ENCODE assay signal across 17 cellular contexts in the genomic region with DNA sequence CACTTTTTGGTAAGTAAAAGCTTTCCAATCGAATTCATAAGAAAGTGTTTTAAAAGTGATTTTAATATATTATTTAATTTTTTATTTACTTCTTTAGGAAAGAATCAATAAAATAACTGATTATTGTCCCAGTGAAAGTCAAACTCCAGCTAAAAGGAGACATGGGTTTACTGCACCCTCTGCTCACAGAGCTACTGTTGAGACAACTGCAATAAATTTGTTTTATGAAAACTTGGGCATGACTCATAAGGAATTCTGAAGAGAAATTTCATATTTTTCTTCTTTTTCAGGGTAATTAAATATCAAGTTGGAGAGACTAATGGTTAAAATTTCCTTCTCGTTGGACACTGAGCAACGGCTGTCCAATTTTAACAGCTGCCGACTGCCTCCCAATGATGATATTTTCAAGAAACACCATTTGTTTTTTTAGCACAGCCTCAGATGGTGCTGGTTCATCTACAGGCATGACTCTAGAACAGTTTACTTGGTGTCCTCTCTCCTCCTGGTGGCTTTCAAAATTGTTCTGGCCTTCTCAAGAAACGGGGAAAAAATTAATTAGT.
"Had no signal": no experiment of that assay in that cellular context is flagged by ENCODE, and none has a peak within 500 bp of the region (broad histone marks: within the 10 kb centered on the region; RNA-seq: fewer than 3 reads in every experiment).

No MANE protein-coding gene starts in this region.

- H3K36me3 Mint-ChIP-seq: activated naive CD4-positive, alpha-beta T cell treated with anti-CD3 and anti-CD28 coated beads, Interleukin-2, amount 10 ng/mL, durations not matched to agents 7 days and 5 days; stimulated activated effector memory CD8-positive, alpha-beta T cell treated with anti-CD3 and anti-CD28 coated beads, Interleukin-12 subunit alpha, Interleukin-12 subunit beta, amount 100 ng/mL, for 72 hours had no signal

- H3K9me3 ChIP-seq: adrenal gland, mucosa of descending colon, ovary, tibial artery, vagina had no signal

- H3K4me3 Mint-ChIP-seq: activated CD4-positive, alpha-beta T cell treated with anti-CD3 and anti-CD28 coated beads, Interleukin-2, amount 10 ng/mL, durations not matched to agents 24 days and 14 days; activated naive CD4-positive, alpha-beta T cell treated with anti-CD3 and anti-CD28 coated beads, Interleukin-2, amount 10 ng/mL, durations not matched to agents 7 days and 5 days; nephron progenitor cell; stimulated activated effector memory CD8-positive, alpha-beta T cell treated with anti-CD3 and anti-CD28 coated beads, Interleukin-12 subunit alpha, Interleukin-12 subunit beta, amount 100 ng/mL, for 72 hours had no signal

- DNase-seq: activated CD4-positive, alpha-beta T cell treated with anti-CD3 and anti-CD28 coated beads, Interleukin-2, amount 10 ng/mL, durations not matched to agents 24 days and 14 days; activated naive CD4-positive, alpha-beta T cell treated with anti-CD3 and anti-CD28 coated beads, Interleukin-2, amount 10 ng/mL, durations not matched to agents 7 days and 5 days; adrenal gland; central memory CD4-positive, alpha-beta T cell; cortex of kidney; effector memory CD4-positive, alpha-beta T cell; islet precursor cell; mammary epithelial cell; ovary; T1000; tibial artery had no signal

- H3K27ac ChIP-seq: adrenal gland, ovary, tibial artery, vagina had no signal

- H3K27me3 Mint-ChIP-seq: activated naive CD4-positive, alpha-beta T cell treated with anti-CD3 and anti-CD28 coated beads, Interleukin-2, amount 10 ng/mL, durations not matched to agents 7 days and 5 days had no signal

- H3K4me2 ChIP-seq: smooth muscle cell had no signal

- H3K27ac Mint-ChIP-seq: activated CD4-positive, alpha-beta T cell treated with anti-CD3 and anti-CD28 coated beads, Interleukin-2, amount 10 ng/mL, durations not matched to agents 24 days and 14 days; activated naive CD4-positive, alpha-beta T cell treated with anti-CD3 and anti-CD28 coated beads, Interleukin-2, amount 10 ng/mL, durations not matched to agents 7 days and 5 days; activated T-helper 2 cell treated with anti-CD3 and anti-CD28 coated beads, Interferon-gamma antibody, Interleukin-2, Interleukin-4, amounts not matched to agents 10 μg/mL and 5 μg/mL and 100 μg/mL, durations not matched to agents 14 hours and 24 hours and 36 hours; nephron progenitor cell; stimulated activated effector memory CD8-positive, alpha-beta T cell treated with anti-CD3 and anti-CD28 coated beads, Interleukin-12 subunit alpha, Interleukin-12 subunit beta, amount 100 ng/mL, for 72 hours had no signal

- H3K4me1 ChIP-seq: adrenal gland, tibial artery, vagina had no signal

- H3K9me3 Mint-ChIP-seq: activated CD4-positive, alpha-beta T cell treated with anti-CD3 and anti-CD28 coated beads, Interleukin-2, amount 10 ng/mL, durations not matched to agents 24 days and 14 days; activated naive CD4-positive, alpha-beta T cell treated with anti-CD3 and anti-CD28 coated beads, Interleukin-2, amount 10 ng/mL, durations not matched to agents 7 days and 5 days; activated T-helper 2 cell treated with anti-CD3 and anti-CD28 coated beads, Interferon-gamma antibody, Interleukin-2, Interleukin-4, amounts not matched to agents 10 μg/mL and 5 μg/mL and 100 μg/mL, durations not matched to agents 14 hours and 24 hours and 36 hours; nephron progenitor cell had no signal

- H3K36me3 ChIP-seq: adrenal gland, ovary, tibial artery, vagina had no signal

- H3K27me3 ChIP-seq: adrenal gland, ovary, tibial artery, vagina had no signal

- H3K4me1 Mint-ChIP-seq: activated CD4-positive, alpha-beta T cell treated with anti-CD3 and anti-CD28 coated beads, Interleukin-2, amount 10 ng/mL, durations not matched to agents 24 days and 14 days; stimulated activated effector memory CD8-positive, alpha-beta T cell treated with anti-CD3 and anti-CD28 coated beads, Interleukin-12 subunit alpha, Interleukin-12 subunit beta, amount 100 ng/mL, for 72 hours had no signal

- H3K4me3 ChIP-seq: adrenal gland, mucosa of descending colon, ovary, smooth muscle cell, tibial artery, vagina had no signal
